Comparison of ENCODE assay signal across 32 cellular contexts in the genomic region with DNA sequence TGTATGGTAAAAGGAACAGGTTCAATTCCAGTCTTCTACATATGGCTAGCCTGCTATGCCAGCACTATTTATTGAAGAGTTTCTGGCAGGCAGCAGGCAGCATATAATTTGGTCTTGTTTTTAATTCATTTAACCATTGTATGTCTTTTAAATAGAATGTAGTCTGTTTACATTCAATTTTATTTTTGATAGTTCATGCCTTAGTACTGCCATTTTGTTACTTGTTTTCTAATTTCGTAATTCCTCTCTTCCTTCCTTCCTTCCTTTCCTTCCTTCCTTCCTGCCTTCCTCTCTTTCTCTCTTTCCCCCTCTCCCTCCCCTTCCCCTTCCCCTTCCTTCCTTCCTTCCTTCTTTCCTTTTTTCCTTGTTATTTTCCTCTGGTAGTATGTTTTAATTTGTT. TPM values are rescaled to one million over a fixed set of nuclear protein-coding genes. Genes with fewer than 3 reads are reported as not detected.
"Had no signal": no experiment of that assay in that cellular context is flagged by ENCODE, and none has a peak within 500 bp of the region (broad histone marks: within the 10 kb centered on the region; RNA-seq: fewer than 3 reads in every experiment).

No MANE protein-coding gene starts in this region.

- H3K4me3 ChIP-seq: stomach, suprapubic skin, testis, thoracic aorta, thyroid gland, tibial artery, tibial nerve, transverse colon, upper lobe of left lung, upper lobe of right lung, uterus, vagina had no signal

- H3K4me1 ChIP-seq: stomach, suprapubic skin, testis, thyroid gland, tibial artery, tibial nerve, transverse colon, upper lobe of left lung, upper lobe of right lung, uterus, vagina had no signal

- FAIRE-seq: urothelium cell line had no signal

- DNase-seq: stimulated activated CD4-positive, alpha-beta T cell treated with anti-CD3 and anti-CD28 coated beads, Interleukin-2, amount 100 ng/mL, for 48 hours; stimulated activated CD4-positive, alpha-beta T cell treated with anti-CD3 and anti-CD28 coated beads, Interleukin-4, amount 100 ng/mL, for 1 hour; stimulated activated CD4-positive, alpha-beta T cell treated with anti-CD3 and anti-CD28 coated beads, Interleukin-4, amount 100 ng/mL, for 24 hours; stimulated activated CD4-positive, alpha-beta T cell treated with anti-CD3 and anti-CD28 coated beads, Interleukin-4, amount 100 ng/mL, for 4 hours; stimulated activated CD8-positive, alpha-beta memory T cell treated with anti-CD3 and anti-CD28 coated beads, Interleukin-4, amount 100 ng/mL, for 48 hours; stimulated activated naive B cell treated with anti-CD40 and anti-IgM and Interleukin-4, amounts not matched to agents 10 μg/mL and 1 μg/mL and 100 μg/mL, for 72 hours; stimulated activated naive CD4-positive, alpha-beta T cell; stimulated activated naive CD4-positive, alpha-beta T cell treated with Interleukin-2 at 50 U/mL for 16 hours; stimulated activated naive CD8-positive, alpha-beta T cell treated with anti-CD3 and anti-CD28 coated beads, Interleukin-15, amount 100 ng/mL, for 72 hours; stimulated activated naive CD8-positive, alpha-beta T cell treated with anti-CD3 and anti-CD28 coated beads, Interleukin-15, Interleukin-2, amounts not matched to agents 100 U/mL and 50 U/mL, for 24 hours; stomach; substantia nigra; testis; thyroid gland; tibial artery; transverse colon; trophoblast cell; upper lobe of left lung; upper lobe of right lung; uterus had no signal

- H3K36me3 ChIP-seq: stomach, suprapubic skin, thoracic aorta, thyroid gland, tibial artery, tibial nerve, transverse colon, upper lobe of left lung, upper lobe of right lung, uterus, vagina had no signal

- H3K27ac ChIP-seq: stomach, suprapubic skin, testis, thoracic aorta, thyroid gland, tibial artery, tibial nerve, transverse colon, upper lobe of left lung, upper lobe of right lung, uterus, vagina had no signal

- H3K9me3 ChIP-seq: testis, thoracic aorta, thyroid gland, tibial artery, upper lobe of left lung, upper lobe of right lung, uterus, vagina had no signal

- ATAC-seq: stimulated activated effector memory CD8-positive, alpha-beta T cell treated with anti-CD3 and anti-CD28 coated beads, Interleukin-12 subunit alpha, Interleukin-12 subunit beta, amount 100 ng/mL, for 72 hours; stimulated activated memory B cell treated with anti-CD40 and anti-IgM and Interleukin-4, amounts not matched to agents 10 μg/mL and 1 μg/mL and 100 μg/mL, for 72 hours; stimulated activated naive B cell treated with anti-CD40 and anti-IgM and Interleukin-4, amounts not matched to agents 10 μg/mL and 1 μg/mL and 100 μg/mL, for 72 hours; stimulated activated naive CD8-positive, alpha-beta T cell treated with anti-CD3 and anti-CD28 coated beads, Interleukin-15, amount 100 ng/mL, for 72 hours; stimulated activated naive CD8-positive, alpha-beta T cell treated with anti-CD3 and anti-CD28 coated beads, Interleukin-15, Interleukin-2, amounts not matched to agents 100 U/mL and 50 U/mL, for 24 hours; upper lobe of right lung had no signal

- H3K27me3 ChIP-seq: stomach, suprapubic skin, testis, thyroid gland, tibial artery, tibial nerve, transverse colon, upper lobe of left lung, upper lobe of right lung, uterus, vagina had no signal

RNA-seq across cellular contexts. Expression of a gene that starts 17.6 kb away (rescaled TPM):
- total RNA-seq: stomach, subcutaneous adipose tissue, suprapubic skin, temporal lobe, thoracic aorta, tibial nerve, transverse colon, upper lobe of left lung, upper lobe of right lung, ureter, urinary bladder, vagina had no signal
- polyA plus RNA-seq: stomach, thymus, urinary bladder had no signal

RNA-seq across cellular contexts. Expression of a gene that starts 45.2 kb away (rescaled TPM):
- total RNA-seq: stomach, subcutaneous adipose tissue, suprapubic skin, temporal lobe, thoracic aorta, thyroid gland, tibial nerve, transverse colon, upper lobe of left lung, upper lobe of right lung, ureter, urinary bladder, uterus, vagina had no signal
- polyA plus RNA-seq: stomach, urinary bladder had no signal

RNA-seq across cellular contexts. Expression of a gene that starts 53.8 kb away (rescaled TPM):
- total RNA-seq: stomach, subcutaneous adipose tissue, suprapubic skin, thoracic aorta, thyroid gland, tibial nerve, transverse colon, upper lobe of right lung, ureter, urinary bladder, uterus, vagina had no signal
- polyA plus RNA-seq: stomach, urinary bladder had no signal
